In the genomic region with DNA sequence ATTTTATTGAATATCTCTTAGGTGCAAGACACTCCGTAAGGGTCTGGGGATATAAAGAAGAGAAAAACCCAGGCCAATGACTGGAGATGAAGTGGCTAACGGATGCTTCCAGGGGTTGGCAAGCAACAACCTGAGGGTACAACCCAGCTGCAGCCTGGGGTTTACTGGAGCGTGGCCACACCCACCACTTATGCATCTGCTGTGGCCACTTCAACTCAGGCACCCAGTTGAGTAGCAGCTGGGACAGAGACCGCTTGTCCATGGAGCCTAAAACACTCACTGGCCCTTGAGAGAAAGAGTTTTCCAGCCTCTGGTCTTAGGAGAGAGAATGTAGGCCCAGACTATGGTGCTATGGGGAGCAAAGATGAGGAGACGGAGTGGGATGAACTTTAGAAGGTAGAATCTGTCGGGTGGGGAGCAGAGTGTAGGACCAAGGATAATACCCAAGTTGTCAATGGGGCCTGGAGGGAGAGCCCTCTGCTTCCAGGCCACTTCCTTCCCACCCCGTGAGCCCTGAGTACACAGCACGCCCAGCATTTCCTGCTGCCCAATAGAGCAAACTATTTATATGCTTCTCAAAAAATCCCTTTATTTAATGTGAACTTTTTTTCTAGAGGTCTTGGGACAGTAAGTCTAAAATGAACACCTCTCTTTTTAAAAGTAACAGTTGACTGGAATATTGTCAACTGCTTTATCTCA, we compare ENCODE assay signal across 10 cellular contexts. TPM values are rescaled to one million over a fixed set of nuclear protein-coding genes. Genes with fewer than 3 reads are reported as not detected.
DNase-seq lines count a peak whose midpoint lies in the region; TF ChIP-seq lines count a peak whose summit lies in the region.
"Had no signal": no experiment of that assay in that cellular context is flagged by ENCODE, and none has a peak within 500 bp of the region (broad histone marks: within the 10 kb centered on the region; RNA-seq: fewer than 3 reads in every experiment).

No MANE protein-coding gene starts in this region.

- WGBS in GM23248 (ENCODE audit: low coverage in 1 of 2, low lambda C conversion rate in 2 of 2, missing lambda C conversion rate in 2 of 2), 2 experiments: 83 to 86% methylated on average over 8 of the region's 8 CpGs
- 79 to 87% (median 84%) methylated on average over 8 of the region's 8 CpGs for WGBS in ovary, 3 donors

- no peak for TF ChIP-seq POLR2A in ovary (IDR thresholded peaks at IDR 0.05)

- no peaks in the 10 kb centered on the region for H3K79me2 ChIP-seq in GM23248 (ENCODE audit: insufficient read depth)

- H3F3A ChIP-seq in GM23248 (ENCODE audit: insufficient read depth): peaks cover 35% of the 10 kb centered on the region

- intact Hi-C loops in ovary (cut with DNase I): no loop called here

- no peak for DNase-seq in GM23248
- peak; percentile 14 for DNase-seq in NCI-H69 (lab: John Stamatoyannopoulos, UW)
- DNase-seq in epithelial cell of prostate (ENCODE audit: low read depth, low spot score): no peak
- DNase-seq in LoVo (ENCODE audit: low spot score): no peak
- DNase-seq in mucosa of gallbladder (ENCODE audit: low spot score): no peak
- no peak for DNase-seq in ovary
- DNase-seq in NCI-H2081 treated with DMSO at 0.1 percent for 48 hours (lab: John Stamatoyannopoulos, UW): no peak
- DNase-seq: glutamatergic neuron, T-helper 17 cell had no signal

- TF ChIP-seq EP300 in ovary (IDR thresholded peaks at IDR 0.05): no peak

- H4K20me1 ChIP-seq in GM23248 (ENCODE audit: insufficient read depth): no peaks in the 10 kb centered on the region

- H3K9me2 ChIP-seq in GM23248 (ENCODE audit: insufficient read depth): no peaks in the 10 kb centered on the region

- peaks cover 23% of the 10 kb centered on the region for H3K4me1 ChIP-seq in GM23248 (ENCODE audit: insufficient read depth)
- peaks cover 43% of the 10 kb centered on the region for H3K4me1 ChIP-seq in skeletal muscle satellite cell (ENCODE audit: control insufficient read depth, insufficient read depth, low read length)
- H3K4me1 ChIP-seq in ovary (ENCODE audit: insufficient read depth): peaks cover under 1% of the 10 kb centered on the region

- H2AFZ ChIP-seq in GM23248: no peak overlapping the region

- H3K27ac ChIP-seq in GM23248 (peak overlapping the region; percentile 88), epithelial cell of prostate (peak overlapping the region; percentile 90), ovary (no peak overlapping the region)

- H3K4me2 ChIP-seq in GM23248 (ENCODE audit: unreplicated experiment): peak overlapping the region; percentile 87
- H3K4me2 ChIP-seq in skeletal muscle satellite cell (ENCODE audit: low read length): peak overlapping the region; percentile 76

- H3K9me3 ChIP-seq in GM23248 (ENCODE audit: low read depth): no peaks in the 10 kb centered on the region
- H3K9me3 ChIP-seq in skeletal muscle satellite cell (replicated peaks; ENCODE audit: low read length): no peaks in the 10 kb centered on the region
- no peaks in the 10 kb centered on the region for H3K9me3 ChIP-seq in ovary

- no peak overlapping the region for H3K9ac ChIP-seq in GM23248
- peak overlapping the region; percentile 75 for H3K9ac ChIP-seq in skeletal muscle satellite cell (ENCODE audit: low read depth, low read length)

- peak overlapping the region; percentile 55; the same call in 1 of the 2 replicates for H3K4me3 ChIP-seq in GM23248
- H3K4me3 ChIP-seq in skeletal muscle satellite cell (ENCODE audit: low read length): no peak overlapping the region
- no peak overlapping the region for H3K4me3 ChIP-seq in ovary

- H3K36me3 ChIP-seq in GM23248 (ENCODE audit: low read depth): no peaks in the 10 kb centered on the region
- H3K36me3 ChIP-seq in skeletal muscle satellite cell (ENCODE audit: insufficient read depth, low read length): no peaks in the 10 kb centered on the region
- H3K36me3 ChIP-seq in ovary: no peaks in the 10 kb centered on the region

- no peaks in the 10 kb centered on the region for H3K27me3 ChIP-seq in GM23248 (replicated peaks; ENCODE audit: insufficient read depth)
- no peaks in the 10 kb centered on the region for H3K27me3 ChIP-seq in skeletal muscle satellite cell (ENCODE audit: control insufficient read depth, insufficient read depth, low read length)
- no peaks in the 10 kb centered on the region for H3K27me3 ChIP-seq in ovary

- no peak for TF ChIP-seq CTCF in ovary (IDR thresholded peaks at IDR 0.05)

- in situ Hi-C loops in GM23248 (cut with MboI): no loop called here

RNA-seq across cellular contexts. Expression of gene PXDC1, which starts 46.8 kb away (rescaled TPM):
- total RNA-seq in GM23248 (2014; rRNA removed; shearing (Covaris generic)): 167 and 192 TPM in 2 replicates
- polyA plus RNA-seq in GM23248 (2016; fragmentation: Nextera tagmentation; extraction: Ambion mirVana) (122 and 135 TPM in 2 replicates), ovary (10 to 100 TPM; 23.1 to 35.1 TPM)
- 31.2 and 33.6 TPM in 2 replicates for total RNA-seq in skeletal muscle satellite cell (2012; rRNA removed)
- total RNA-seq in mucosa of gallbladder (48.4 TPM), ovary (10 to 100 TPM; 16.1 to 49.4 (median 23.4) TPM)

RNA-seq across cellular contexts. Expression of gene FAM50B, which starts 50.8 kb away (rescaled TPM):
- total RNA-seq in GM23248 (2014; rRNA removed; shearing (Covaris generic)): 6.1 and 7.6 TPM in 2 replicates
- polyA plus RNA-seq in GM23248 (2016; fragmentation: Nextera tagmentation; extraction: Ambion mirVana) (12.1 and 14.0 TPM in 2 replicates), ovary (10 to 100 TPM in 1 of 2 donors, 1 to 10 TPM in 1; 8.1 to 19.1 TPM)
- total RNA-seq in skeletal muscle satellite cell (2012; rRNA removed): 4.1 and 7.0 TPM in 2 replicates
- total RNA-seq in mucosa of gallbladder (24.8 TPM), ovary (10 to 100 TPM; 11.5 to 23.0 (median 15.6) TPM)

Comparison
In these comparisons a context has a peak if more than half of its experiments do, and no peak if none do; other contexts are left out.
1. H3K27ac ChIP-seq: peak in GM23248 (single experiment) and epithelial cell of prostate (single experiment); none in ovary (0 of 2).